Comparison of ENCODE assay signal across 12 cellular contexts in the genomic region with DNA sequence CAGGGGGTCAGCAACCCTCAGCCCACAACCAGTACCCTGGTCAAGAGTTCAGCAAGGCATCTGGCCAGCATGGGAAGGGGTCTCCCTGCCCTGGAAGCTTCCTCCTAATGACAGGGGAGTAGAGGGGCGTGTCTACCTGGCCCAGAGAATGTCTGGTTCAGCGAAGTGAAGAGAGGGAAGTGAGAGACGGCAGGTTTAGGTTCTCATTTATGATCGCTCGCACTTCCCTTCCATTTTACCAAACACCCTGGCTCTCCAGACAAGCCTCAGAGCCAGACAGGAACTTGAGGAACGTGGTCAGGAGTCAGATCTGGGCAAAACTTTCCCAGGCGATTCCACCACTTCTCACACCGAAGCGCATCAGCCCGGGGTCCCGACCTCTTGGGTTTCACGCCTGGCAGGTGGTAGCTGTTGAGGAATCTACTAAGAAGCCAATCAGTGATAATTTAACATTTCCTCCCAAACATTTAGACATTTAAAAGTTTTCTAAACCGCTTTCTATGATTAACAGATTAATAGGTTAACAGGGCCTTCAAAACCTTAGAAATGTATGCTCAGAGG. TPM values are rescaled to one million over a fixed set of nuclear protein-coding genes. Genes with fewer than 3 reads are reported as not detected.
DNase-seq lines count a peak whose midpoint lies in the region; ATAC-seq and TF ChIP-seq lines count a peak whose summit lies in the region.
"Had no signal": no experiment of that assay in that cellular context is flagged by ENCODE, and none has a peak within 500 bp of the region (broad histone marks: within the 10 kb centered on the region; RNA-seq: fewer than 3 reads in every experiment).

No MANE protein-coding gene starts in this region.

- CTCF ChIA-PET in SK-N-SH (lab: Yijun Ruan, JAX), result interaction anchor here (1.0 to 2.1 kb wide), 5 partner anchors 10 to 149 kb away, joined by 3 to 6 read pairs (median 4); no protein-coding TSS in a partner anchor

- peak overlapping the region; percentile 60 to 80; a peak in 3 of 4 replicates for H3K27ac ChIP-seq in SK-N-SH (ENCODE audit: low read depth in 2 of 2, low read length in 1 of 2)
- peak overlapping the region; percentile 72 for H3K27ac ChIP-seq in brain microvascular endothelial cell
- H3K27ac ChIP-seq in muscle layer of colon (ENCODE audit: low read depth, low read length), result peak overlapping the region; percentile 79
- H3K27ac ChIP-seq in thyroid gland, result peak overlapping the region in 2 of 3 donors; percentile 41 to 46
- no peak overlapping the region for H3K27ac ChIP-seq in WERI-Rb-1

- H3K9me3 ChIP-seq in SK-N-SH (no peaks in the 10 kb centered on the region), muscle layer of colon (ENCODE audit: low read length) (no peaks in the 10 kb centered on the region), thyroid gland (no peaks in the 10 kb centered on the region), WERI-Rb-1 (ENCODE audit: severe bottlenecking) (no peaks in the 10 kb centered on the region)
- H3K9me3 ChIP-seq: pancreas had no signal

- POLR2A ChIA-PET in SK-N-SH (lab: Yijun Ruan, JAX), result interaction anchor here (0.7 kb wide), 1 partner anchor 20 kb away, joined by 5 read pairs; no protein-coding TSS in a partner anchor

- H2AFZ ChIP-seq in SK-N-SH (ENCODE audit: low read depth), result no peak overlapping the region

- no peak overlapping the region for H3K4me3 ChIP-seq in SK-N-SH (ENCODE audit: low read depth in 2 of 2, low read length in 1 of 2)
- no peak overlapping the region for H3K4me3 ChIP-seq in brain microvascular endothelial cell (ENCODE audit: low read depth, low read length)
- no peak overlapping the region for H3K4me3 ChIP-seq in muscle layer of colon (ENCODE audit: low read depth in 1 of 2, low read length in 2 of 2)
- H3K4me3 ChIP-seq in thyroid gland (replicated peaks in 1 of 3), result no peak overlapping the region
- no peak overlapping the region for H3K4me3 ChIP-seq in WERI-Rb-1 (ENCODE audit: low read depth, low read length)
- H3K4me3 ChIP-seq: pancreas had no signal

- H3K4me1 ChIP-seq in SK-N-SH (ENCODE audit: control insufficient read depth in 1 of 2, insufficient read depth in 2 of 2, low read depth in 1 of 2, low read length in 1 of 2) (peaks cover 64 to 77% of the 10 kb centered on the region in 2 experiments), muscle layer of colon (ENCODE audit: insufficient read depth, low read length) (peaks cover 90% of the 10 kb centered on the region), thyroid gland (peaks cover 4 to 38% of the 10 kb centered on the region in 2 donors)

- H4K20me1 ChIP-seq in SK-N-SH (ENCODE audit: insufficient read depth), result peaks cover 100% of the 10 kb centered on the region

- peaks cover 43% of the 10 kb centered on the region for H3F3A ChIP-seq in SK-N-SH (replicated peaks; ENCODE audit: insufficient read depth)

- no peak for TF ChIP-seq EP300 in SK-N-SH (IDR thresholded peaks at IDR 0.05; ENCODE audit: borderline replicate concordance in 1 of 2, low read depth in 1 of 2, low read length in 1 of 2)

- ATAC-seq in SK-N-SH treated with all-trans-retinoic acid at 6 μM for 48 hours (no peak), GM18505 (IDR thresholded peaks at IDR 0.05; ENCODE audit: unreplicated experiment) (no peak)

- intact Hi-C loops in thyroid gland (cut with DNase I), result no loop called here

- no peaks in the 10 kb centered on the region for H3K9me2 ChIP-seq in SK-N-SH

- no peak for TF ChIP-seq RAD21 in SK-N-SH (IDR thresholded peaks at IDR 0.05; ENCODE audit: low read length)

- DNase-seq in SK-N-SH (no peak), brain microvascular endothelial cell (no peak), thyroid gland (no peak), WERI-Rb-1 (no peak), nucleus accumbens (lab: John Stamatoyannopoulos, UW) (no peak)
- DNase-seq: effector CD4-positive, alpha-beta T cell; NCI-H1105 treated with DMSO at 0.1 percent for 48 hours; NCI-H526; pancreas had no signal

- H3K27me3 ChIP-seq in SK-N-SH (ENCODE audit: insufficient read depth), result no peaks in the 10 kb centered on the region
- H3K27me3 ChIP-seq in brain microvascular endothelial cell (replicated peaks), result no peaks in the 10 kb centered on the region
- no peaks in the 10 kb centered on the region for H3K27me3 ChIP-seq in muscle layer of colon (ENCODE audit: control insufficient read depth in 1 of 2, insufficient read depth in 2 of 2, low read length in 2 of 2)
- H3K27me3 ChIP-seq in thyroid gland, result no peaks in the 10 kb centered on the region
- no peaks in the 10 kb centered on the region for H3K27me3 ChIP-seq in WERI-Rb-1 (ENCODE audit: insufficient read depth, low read depth, severe bottlenecking)
- H3K27me3 ChIP-seq: pancreas had no signal

- TF ChIP-seq CTCF in SK-N-SH (IDR thresholded peaks at IDR 0.05) (no peak), brain microvascular endothelial cell (IDR thresholded peaks at IDR 0.05; ENCODE audit: low read depth, low read length, missing control alignments) (no peak), thyroid gland (IDR thresholded peaks at IDR 0.05) (no peak), WERI-Rb-1 (IDR thresholded peaks at IDR 0.05; ENCODE audit: low read depth, low read length) (no peak)

- WGBS in SK-N-SH (ENCODE audit: low lambda C conversion rate), result 96% methylated on average over 13 of the region's 13 CpGs
- 89 to 90% methylated on average over 13 of the region's 13 CpGs for WGBS in thyroid gland, 2 donors

- H3K9ac ChIP-seq in SK-N-SH (no peak overlapping the region), muscle layer of colon (ENCODE audit: low read length) (peak overlapping the region; percentile 32)

- H3K79me2 ChIP-seq in SK-N-SH (ENCODE audit: insufficient read depth), result peaks cover 100% of the 10 kb centered on the region

- in situ Hi-C loops in brain microvascular endothelial cell (cut with HindIII; ENCODE audit: low pct_ligation_motif_present, low sequenced_read_pairs), result no loop called here

- peak overlapping the region; percentile 60 for H3K4me2 ChIP-seq in SK-N-SH

- TF ChIP-seq POLR2A in thyroid gland (IDR thresholded peaks at IDR 0.05), result no peak
- no peak for TF ChIP-seq POLR2A in GM18505 (IDR thresholded peaks at IDR 0.05; ENCODE audit: borderline replicate concordance, extremely low read depth, insufficient read depth, insufficient read length)

- H3K36me3 ChIP-seq in SK-N-SH (replicated peaks in 1 of 2; ENCODE audit: control insufficient read depth in 1 of 2, insufficient read depth in 2 of 2, low read length in 1 of 2), result peaks cover 8 to 36% of the 10 kb centered on the region in 2 experiments
- H3K36me3 ChIP-seq in brain microvascular endothelial cell (replicated peaks), result peaks cover 28% of the 10 kb centered on the region
- H3K36me3 ChIP-seq in muscle layer of colon (ENCODE audit: insufficient read depth, low read length), result peaks cover 12% of the 10 kb centered on the region
- H3K36me3 ChIP-seq in thyroid gland, result no peaks in the 10 kb centered on the region
- no peaks in the 10 kb centered on the region for H3K36me3 ChIP-seq in WERI-Rb-1
- H3K36me3 ChIP-seq: pancreas had no signal

TF ChIP-seq in SK-N-SH, 30 proteins besides CTCF, POLR2A, EP300 and RAD21:
- TF ChIP-seq ELF1 (IDR thresholded peaks at IDR 0.05) (no peak), TEAD4 (IDR thresholded peaks at IDR 0.05; ENCODE audit: borderline replicate concordance, insufficient read depth) (no peak), CHD2 (IDR thresholded peaks at IDR 0.05; ENCODE audit: low read length, partially characterized antibody) (no peak)

TF ChIP-seq in SK-N-SH treated with all-trans-retinoic acid at 6 μM for 48 hours, 23 proteins besides CTCF, POLR2A, EP300 and RAD21 (continues in another document):
- no peak for TF ChIP-seq SNAI2 (CRISPR knock-in tag; IDR thresholded peaks at IDR 0.05)
- TF ChIP-seq ZFP3 (CRISPR knock-in tag; IDR thresholded peaks at IDR 0.05), result no peak
- TF ChIP-seq, protein P1, sequence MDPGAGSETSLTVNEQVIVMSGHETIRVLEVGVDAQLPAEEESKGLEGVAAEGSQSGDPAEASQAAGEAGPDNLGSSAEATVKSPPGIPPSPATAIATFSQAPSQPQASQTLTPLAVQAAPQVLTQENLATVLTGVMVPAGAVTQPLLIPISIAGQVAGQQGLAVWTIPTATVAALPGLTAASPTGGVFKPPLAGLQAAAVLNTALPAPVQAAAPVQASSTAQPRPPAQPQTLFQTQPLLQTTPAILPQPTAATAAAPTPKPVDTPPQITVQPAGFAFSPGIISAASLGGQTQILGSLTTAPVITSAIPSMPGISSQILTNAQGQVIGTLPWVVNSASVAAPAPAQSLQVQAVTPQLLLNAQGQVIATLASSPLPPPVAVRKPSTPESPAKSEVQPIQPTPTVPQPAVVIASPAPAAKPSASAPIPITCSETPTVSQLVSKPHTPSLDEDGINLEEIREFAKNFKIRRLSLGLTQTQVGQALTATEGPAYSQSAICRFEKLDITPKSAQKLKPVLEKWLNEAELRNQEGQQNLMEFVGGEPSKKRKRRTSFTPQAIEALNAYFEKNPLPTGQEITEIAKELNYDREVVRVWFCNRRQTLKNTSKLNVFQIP (CRISPR knock-in tag; IDR thresholded peaks at IDR 0.05; ENCODE audit: borderline replicate concordance, low read depth), result no peak
- no peak for TF ChIP-seq OSR1 (CRISPR knock-in tag; IDR thresholded peaks at IDR 0.05)
- no peak for TF ChIP-seq PPARA (CRISPR knock-in tag; IDR thresholded peaks at IDR 0.05; ENCODE audit: borderline replicate concordance)
- no peak for TF ChIP-seq ARNTL (CRISPR knock-in tag; IDR thresholded peaks at IDR 0.05; ENCODE audit: borderline replicate concordance, low read depth)
- TF ChIP-seq ZNF70 (CRISPR knock-in tag; IDR thresholded peaks at IDR 0.05), result no peak

RNA-seq across cellular contexts. Expression of a gene that starts 21.3 kb away (rescaled TPM):
- 266 and 319 TPM in 2 replicates for polyA plus RNA-seq in SK-N-SH (2012; rRNA removed)
- polyA plus RNA-seq in SK-N-SH (2012; cell fraction: cytosol; rRNA removed), result 144 and 218 TPM in 2 replicates
- 589 and 740 TPM in 2 replicates for polyA plus RNA-seq in SK-N-SH (2012; cell fraction: nucleus; rRNA removed)
- 10 to 100 TPM; 48.1 to 90.4 (median 64.8) TPM for total RNA-seq in thyroid gland
